8 cellular contexts compared by ENCODE assay signal in the genomic region with DNA sequence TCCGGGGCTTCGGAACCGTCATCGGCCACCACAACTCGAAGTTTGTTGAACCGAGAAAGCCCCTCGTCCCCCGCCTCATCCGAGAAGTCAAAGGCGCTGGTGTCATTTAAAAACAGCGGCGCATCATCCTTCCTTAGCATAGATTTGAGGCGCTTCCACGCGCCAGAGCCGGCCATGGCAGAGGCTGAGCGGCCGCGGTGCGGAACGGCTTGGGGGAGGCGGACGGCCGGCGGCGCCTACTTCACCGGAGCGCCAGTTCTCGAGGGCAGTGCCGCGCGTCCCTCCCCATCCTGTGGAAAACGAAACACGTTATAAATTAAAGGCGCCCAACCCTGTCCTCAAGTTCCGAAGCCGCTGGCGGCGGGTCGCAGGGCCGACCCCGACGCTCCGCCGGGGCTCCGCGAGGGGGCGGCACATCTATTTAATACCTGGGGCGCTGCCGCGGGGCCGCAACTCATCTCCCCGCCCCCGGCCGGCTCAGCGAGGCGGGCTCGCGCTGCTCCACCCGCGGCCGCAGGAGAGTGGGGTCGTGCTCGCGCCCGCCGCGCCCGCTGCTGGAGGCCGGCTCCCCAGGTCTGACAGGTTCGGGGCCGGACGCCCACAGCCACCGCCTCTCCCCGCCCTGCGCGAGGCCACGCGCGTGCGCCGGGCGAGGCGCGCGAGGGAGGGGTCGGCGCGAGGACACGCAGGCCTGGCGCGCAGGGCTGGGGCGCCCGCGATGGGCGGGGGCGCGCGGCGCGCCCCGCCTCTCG. TPM values are rescaled to one million over a fixed set of nuclear protein-coding genes. Genes with fewer than 3 reads are reported as not detected.
DNase-seq lines count a peak whose midpoint lies in the region; ATAC-seq and TF ChIP-seq lines count a peak whose summit lies in the region.

A gene with protein sequence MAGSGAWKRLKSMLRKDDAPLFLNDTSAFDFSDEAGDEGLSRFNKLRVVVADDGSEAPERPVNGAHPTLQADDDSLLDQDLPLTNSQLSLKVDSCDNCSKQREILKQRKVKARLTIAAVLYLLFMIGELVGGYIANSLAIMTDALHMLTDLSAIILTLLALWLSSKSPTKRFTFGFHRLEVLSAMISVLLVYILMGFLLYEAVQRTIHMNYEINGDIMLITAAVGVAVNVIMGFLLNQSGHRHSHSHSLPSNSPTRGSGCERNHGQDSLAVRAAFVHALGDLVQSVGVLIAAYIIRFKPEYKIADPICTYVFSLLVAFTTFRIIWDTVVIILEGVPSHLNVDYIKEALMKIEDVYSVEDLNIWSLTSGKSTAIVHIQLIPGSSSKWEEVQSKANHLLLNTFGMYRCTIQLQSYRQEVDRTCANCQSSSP (minus strand): TSS at position 577 of the 752 bp plus-strand sequence. CDS start 401 bp downstream, at position 176.

- TF ChIP-seq POLR2A in suprapubic skin (IDR thresholded peaks at IDR 0.05), result peak in 1 of 2 donors; percentile 31

- H3K27ac Mint-ChIP-seq in activated naive CD4-positive, alpha-beta T cell treated with anti-CD3 and anti-CD28 coated beads for 36 hours, result no peak within 1 kb of the TSS

- no peaks in the 10 kb centered on the region for H3K27me3 ChIP-seq in suprapubic skin

- intact Hi-C loops in activated naive CD4-positive, alpha-beta T cell treated with anti-CD3 and anti-CD28 coated beads for 36 hours (cut with micrococcal nuclease), result loop anchor here (1.0 to 5.0 kb wide), 4 partner anchors 64 to 185 kb away; a partner anchor contains a TSS

- H3K36me3 Mint-ChIP-seq in activated naive CD4-positive, alpha-beta T cell treated with anti-CD3 and anti-CD28 coated beads for 36 hours (ENCODE audit: low read depth), result no peaks in the 10 kb centered on the region

- peak within 1 kb of the TSS; percentile 89 for H3K4me3 Mint-ChIP-seq in activated naive CD4-positive, alpha-beta T cell treated with anti-CD3 and anti-CD28 coated beads for 36 hours

- peak within 1 kb of the TSS; percentile 81 for H3K27ac ChIP-seq in suprapubic skin

- peaks cover 20% of the 10 kb centered on the region for H3K4me1 ChIP-seq in suprapubic skin

- H3K4me3 ChIP-seq in AG09309 (ENCODE audit: control insufficient read depth, low read depth, low read length) (peak within 1 kb of the TSS; percentile 80), suprapubic skin (peak within 1 kb of the TSS; percentile 66)

- H3K36me3 ChIP-seq in suprapubic skin, result no peaks in the 10 kb centered on the region

- H3K27me3 Mint-ChIP-seq in activated naive CD4-positive, alpha-beta T cell treated with anti-CD3 and anti-CD28 coated beads for 36 hours (ENCODE audit: low read depth), result no peaks in the 10 kb centered on the region

- H3K9me3 Mint-ChIP-seq in activated naive CD4-positive, alpha-beta T cell treated with anti-CD3 and anti-CD28 coated beads for 36 hours, result no peaks in the 10 kb centered on the region

- H3K9me3 ChIP-seq in suprapubic skin, result no peaks in the 10 kb centered on the region

- DNase-seq in AG09309 (ENCODE audit: low read depth), result no peak
- DNase-seq in RPMI7951 (ENCODE audit: low read depth), result peak; percentile 76
- DNase-seq in activated naive CD4-positive, alpha-beta T cell treated with anti-CD3 and anti-CD28 coated beads for 36 hours, result peak; percentile 46
- DNase-seq in globus pallidus (ENCODE audit: low spot score), result peak; percentile 79
- peak; percentile 56 for DNase-seq in occipital lobe (lab: John Stamatoyannopoulos, UW)
- DNase-seq in suprapubic skin (ENCODE audit: low spot score in 2 of 2), result peak; percentile 82 to 83

- peak; percentile 31 for TF ChIP-seq CTCF in AG09309 (IDR thresholded peaks at IDR 0.05; ENCODE audit: control insufficient read depth, insufficient read depth, low read depth, low read length, missing control alignments)
- TF ChIP-seq CTCF in suprapubic skin (IDR thresholded peaks at IDR 0.05), result peak in 1 of 2 donors; percentile 35

- CTCF ChIA-PET in activated naive CD4-positive, alpha-beta T cell treated with anti-CD3 and anti-CD28 coated beads for 36 hours (lab: Charles Lee), result interaction anchor here (1.1 kb wide), 1 partner anchor 89 kb away, joined by 5 read pairs; no protein-coding TSS in a partner anchor

- WGBS in suprapubic skin, result under 1% methylated on average over 40 of the region's 103 CpGs

- TF ChIP-seq EP300 in suprapubic skin (IDR thresholded peaks at IDR 0.05), result no peak

- ATAC-seq in GM18907 (IDR thresholded peaks at IDR 0.05; ENCODE audit: unreplicated experiment) (peak; percentile 76), HG03139 (IDR thresholded peaks at IDR 0.05; ENCODE audit: unreplicated experiment) (peak; percentile 56)

- H3K4me1 Mint-ChIP-seq in activated naive CD4-positive, alpha-beta T cell treated with anti-CD3 and anti-CD28 coated beads for 36 hours (ENCODE audit: low read depth), result peaks cover 15% of the 10 kb centered on the region

RNA-seq across cellular contexts. Expression of the gene that starts here (rescaled TPM):
- 5.9 and 6.5 TPM in 2 replicates for total RNA-seq in RPMI7951 (2014; rRNA removed; shearing (Covaris generic))
- 1 to 10 TPM; 1.0 to 1.2 TPM for total RNA-seq in activated naive CD4-positive, alpha-beta T cell treated with anti-CD3 and anti-CD28 coated beads for 36 hours
- total RNA-seq in occipital lobe, result 27.0 TPM
- 1 to 10 TPM; 4.1 to 7.9 (median 5.4) TPM for total RNA-seq in suprapubic skin
